ENCODE assay signal across 19 cellular contexts in genomic region chr3:181302960-181303359, GRCh38.
"Had no signal": no experiment of that assay in that cellular context is flagged by ENCODE, and none has a peak within 500 bp of the region (broad histone marks: within the 10 kb centered on the region; RNA-seq: fewer than 3 reads in every experiment).

No MANE protein-coding gene starts in this region.

- H3K27ac Mint-ChIP-seq: naive thymus-derived CD8-positive, alpha-beta T cell; stimulated activated effector memory CD8-positive, alpha-beta T cell treated with anti-CD3 and anti-CD28 coated beads, Interleukin-12 subunit alpha, Interleukin-12 subunit beta, amount 100 ng/mL, for 72 hours; type B pancreatic cell had no signal

- H3K9me3 ChIP-seq: gastrocnemius medialis, mucosa of descending colon, neutrophil, psoas muscle, right lobe of liver, suprapubic skin, thyroid gland had no signal

- H3K9me3 Mint-ChIP-seq: type B pancreatic cell had no signal

- H3K36me3 Mint-ChIP-seq: stimulated activated effector memory CD8-positive, alpha-beta T cell treated with anti-CD3 and anti-CD28 coated beads, Interleukin-12 subunit alpha, Interleukin-12 subunit beta, amount 100 ng/mL, for 72 hours; type B pancreatic cell had no signal

- H3K4me1 ChIP-seq: gastrocnemius medialis, heart right ventricle, psoas muscle, right lobe of liver, suprapubic skin, thyroid gland had no signal

- H3K27ac ChIP-seq: gastrocnemius medialis, heart right ventricle, neutrophil, psoas muscle, right lobe of liver, suprapubic skin, thyroid gland had no signal

- H3K4me1 Mint-ChIP-seq: naive thymus-derived CD8-positive, alpha-beta T cell; stimulated activated effector memory CD8-positive, alpha-beta T cell treated with anti-CD3 and anti-CD28 coated beads, Interleukin-12 subunit alpha, Interleukin-12 subunit beta, amount 100 ng/mL, for 72 hours had no signal

- H3K27me3 ChIP-seq: gastrocnemius medialis, heart right ventricle, neutrophil, right lobe of liver, suprapubic skin, thyroid gland had no signal

- FAIRE-seq: urothelium cell line had no signal

- H3K4me3 Mint-ChIP-seq: naive thymus-derived CD8-positive, alpha-beta T cell; stimulated activated effector memory CD8-positive, alpha-beta T cell treated with anti-CD3 and anti-CD28 coated beads, Interleukin-12 subunit alpha, Interleukin-12 subunit beta, amount 100 ng/mL, for 72 hours; type B pancreatic cell had no signal

- H3K4me3 ChIP-seq: gastrocnemius medialis, heart right ventricle, mucosa of descending colon, psoas muscle, right lobe of liver, suprapubic skin, thyroid gland had no signal

- DNase-seq: effector CD4-positive, alpha-beta T cell; gastrocnemius medialis; heart right ventricle; islet precursor cell; mammary epithelial cell; mucosa of descending colon; naive thymus-derived CD8-positive, alpha-beta T cell; psoas muscle; retina; right lobe of liver; stimulated activated CD4-positive, alpha-beta T cell treated with anti-CD3 and anti-CD28 coated beads, Interleukin-4, amount 100 ng/mL, for 1 hour; stimulated activated CD8-positive, alpha-beta memory T cell treated with anti-CD3 and anti-CD28 coated beads, Interleukin-4, amount 100 ng/mL, for 48 hours; stimulated activated naive CD8-positive, alpha-beta T cell treated with anti-CD3 and anti-CD28 coated beads, Interleukin-15, Interleukin-2, amounts not matched to agents 100 U/mL and 50 U/mL, for 24 hours; thyroid gland had no signal
